1 cellular context compared by ENCODE assay signal in genomic region chr6:3776881-3777507, GRCh38.
TF ChIP-seq lines count a peak whose summit lies in the region.

No MANE protein-coding gene starts in this region.

TF ChIP-seq in liver, 16 proteins besides CTCF, POLR2A, EP300 and RAD21 (continued from another document):
- TF ChIP-seq ZBTB33 (IDR thresholded peaks at IDR 0.05) (no peak), HNF4A (conservative IDR thresholded peaks at IDR 0.05) (no peak), REST (IDR thresholded peaks at IDR 0.05) (no peak)
TF ChIP-seq in liver: peak in this region for 0.
